In the genomic region with DNA sequence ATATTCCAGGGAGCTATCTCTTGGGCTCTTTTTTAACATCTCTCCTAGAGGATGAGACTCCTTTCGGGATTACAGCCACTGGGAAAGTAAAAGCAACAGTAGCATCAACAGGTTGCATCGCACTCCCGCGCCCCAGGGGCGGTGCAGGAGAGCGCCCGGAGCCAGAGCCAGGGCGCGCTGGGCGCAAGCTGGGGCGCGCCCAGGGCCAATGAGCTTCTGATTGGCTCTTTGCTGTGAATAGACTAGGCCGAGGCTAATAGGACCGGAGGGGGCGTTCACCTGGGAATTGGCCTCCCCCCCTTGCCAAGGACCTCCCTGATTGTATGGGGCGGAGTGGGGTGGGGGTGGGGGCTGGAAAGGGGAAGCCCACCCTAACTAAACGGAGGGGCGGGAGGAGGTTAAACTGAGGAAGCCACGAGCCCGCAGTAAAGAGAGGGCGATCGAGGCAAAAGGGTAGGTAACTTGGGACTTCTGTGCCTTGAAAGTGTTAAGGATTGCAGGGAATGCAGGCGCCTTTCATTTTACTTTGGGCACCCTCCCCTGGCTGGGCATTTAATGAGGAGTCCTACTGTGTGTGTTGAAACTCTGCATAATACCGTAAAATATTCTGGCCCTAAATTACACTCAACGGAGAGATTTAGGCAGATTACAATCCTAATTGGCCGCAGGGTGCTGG, we compare ENCODE assay signal across 14 cellular contexts. TPM values are rescaled to one million over a fixed set of nuclear protein-coding genes. Genes with fewer than 3 reads are reported as not detected.
DNase-seq lines count a peak whose midpoint lies in the region; ATAC-seq and TF ChIP-seq lines count a peak whose summit lies in the region.
"Had no signal": no experiment of that assay in that cellular context is flagged by ENCODE, and none has a peak within 500 bp of the region (broad histone marks: within the 10 kb centered on the region; RNA-seq: fewer than 3 reads in every experiment).

No MANE protein-coding gene starts in this region.

- H3K27me3 ChIP-seq in suprapubic skin, result peaks cover 73% of the 10 kb centered on the region

- peaks cover 32% of the 10 kb centered on the region for H3K4me1 ChIP-seq in suprapubic skin

- H3K27me3 Mint-ChIP-seq in activated CD8-positive, alpha-beta memory T cell treated with anti-CD3 and anti-CD28 coated beads, Interleukin-2, amount 10 ng/mL, durations not matched to agents 7 days and 5 days, result peaks cover 63% of the 10 kb centered on the region
- peaks cover 53% of the 10 kb centered on the region for H3K27me3 Mint-ChIP-seq in activated T-helper 17 cell treated with anti-CD3 and anti-CD28 coated beads, Interleukin-2, amount 50 U/mL, for 72 hours

- WGBS in suprapubic skin, result 5% methylated on average over 26 of the region's 26 CpGs

- peaks cover 9% of the 10 kb centered on the region for H3K36me3 Mint-ChIP-seq in activated CD8-positive, alpha-beta memory T cell treated with anti-CD3 and anti-CD28 coated beads, Interleukin-2, amount 10 ng/mL, durations not matched to agents 7 days and 5 days
- H3K36me3 Mint-ChIP-seq in activated T-helper 17 cell treated with anti-CD3 and anti-CD28 coated beads, Interleukin-2, amount 50 U/mL, for 72 hours (ENCODE audit: low read depth), result peaks cover 4% of the 10 kb centered on the region

- peak overlapping the region; percentile 44 for H3K4me3 ChIP-seq in suprapubic skin

- no peaks in the 10 kb centered on the region for H3K9me3 Mint-ChIP-seq in activated CD8-positive, alpha-beta memory T cell treated with anti-CD3 and anti-CD28 coated beads, Interleukin-2, amount 10 ng/mL, durations not matched to agents 7 days and 5 days (ENCODE audit: low read depth)
- no peaks in the 10 kb centered on the region for H3K9me3 Mint-ChIP-seq in activated T-helper 17 cell treated with anti-CD3 and anti-CD28 coated beads, Interleukin-2, amount 50 U/mL, for 72 hours

- H3K27ac ChIP-seq in suprapubic skin, result no peak overlapping the region

- no peaks in the 10 kb centered on the region for H3K36me3 ChIP-seq in suprapubic skin

- peaks cover 6% of the 10 kb centered on the region for H3K4me1 Mint-ChIP-seq in activated CD8-positive, alpha-beta memory T cell treated with anti-CD3 and anti-CD28 coated beads, Interleukin-2, amount 10 ng/mL, durations not matched to agents 7 days and 5 days
- H3K4me1 Mint-ChIP-seq in activated T-helper 17 cell treated with anti-CD3 and anti-CD28 coated beads, Interleukin-2, amount 50 U/mL, for 72 hours, result no peaks in the 10 kb centered on the region

- H3K27ac Mint-ChIP-seq in activated CD8-positive, alpha-beta memory T cell treated with anti-CD3 and anti-CD28 coated beads, Interleukin-2, amount 10 ng/mL, durations not matched to agents 7 days and 5 days, result peak overlapping the region; percentile 43
- H3K27ac Mint-ChIP-seq in activated T-helper 17 cell treated with anti-CD3 and anti-CD28 coated beads, Interleukin-2, amount 50 U/mL, for 72 hours, result no peak overlapping the region

- no peak for TF ChIP-seq POLR2A in suprapubic skin (IDR thresholded peaks at IDR 0.05)

- no peak for TF ChIP-seq CTCF in suprapubic skin (IDR thresholded peaks at IDR 0.05)

- ATAC-seq in activated CD8-positive, alpha-beta memory T cell treated with anti-CD3 and anti-CD28 coated beads, Interleukin-2, amount 10 ng/mL, durations not matched to agents 7 days and 5 days, result no peak
- ATAC-seq in activated T-helper 17 cell treated with anti-CD3 and anti-CD28 coated beads, Interleukin-2, amount 50 U/mL, for 72 hours (replicated peaks), result no peak
- no peak for ATAC-seq in HG03442 (IDR thresholded peaks at IDR 0.05; ENCODE audit: unreplicated experiment)

- no peak for DNase-seq in activated CD8-positive, alpha-beta memory T cell treated with anti-CD3 and anti-CD28 coated beads, Interleukin-2, amount 10 ng/mL, durations not matched to agents 7 days and 5 days
- DNase-seq in activated CD8-positive, alpha-beta memory T cell treated with anti-CD3 and anti-CD28 coated beads, Interleukin-2, amount 50 U/mL, for 48 hours, result no peak
- DNase-seq in iPS-NIHi11 (ENCODE audit: low spot score) (peak; percentile 81), suprapubic skin (ENCODE audit: low spot score in 2 of 2) (no peak), COLO829 (ENCODE audit: low spot score) (no peak), activated gamma-delta T cell treated with Interleukin-2 at 50 U/mL for 16 hours (no peak)
- DNase-seq: activated CD8-positive, alpha-beta memory T cell treated with anti-CD3 and anti-CD28 coated beads, Interleukin-2, amount 50 U/mL, for 4 hours; kidney glomerular epithelial cell; NCI-H187 had no signal

- CTCF ChIA-PET in activated CD8-positive, alpha-beta memory T cell treated with anti-CD3 and anti-CD28 coated beads, Interleukin-2, amount 10 ng/mL, durations not matched to agents 7 days and 5 days (lab: Charles Lee), result no interaction called here

- H3K4me3 Mint-ChIP-seq in activated CD8-positive, alpha-beta memory T cell treated with anti-CD3 and anti-CD28 coated beads, Interleukin-2, amount 10 ng/mL, durations not matched to agents 7 days and 5 days, result no peak overlapping the region
- peak overlapping the region; percentile 67 for H3K4me3 Mint-ChIP-seq in activated T-helper 17 cell treated with anti-CD3 and anti-CD28 coated beads, Interleukin-2, amount 50 U/mL, for 72 hours

- no peak for TF ChIP-seq EP300 in suprapubic skin (IDR thresholded peaks at IDR 0.05)

- H3K9me3 ChIP-seq in suprapubic skin, result no peaks in the 10 kb centered on the region

RNA-seq across cellular contexts. Expression of a gene that starts 1.1 kb away (rescaled TPM):
- not detected for total RNA-seq in activated CD8-positive, alpha-beta memory T cell treated with anti-CD3 and anti-CD28 coated beads, Interleukin-2, amount 10 ng/mL, durations not matched to agents 7 days and 5 days
- not detected for total RNA-seq in activated T-helper 17 cell treated with anti-CD3 and anti-CD28 coated beads, Interleukin-2, amount 50 U/mL, for 72 hours
- total RNA-seq in suprapubic skin, result not detected
- total RNA-seq: Daoy, HepG2, osteocyte had no signal
